ENCODE assay signal across 9 cellular contexts in the genomic region with DNA sequence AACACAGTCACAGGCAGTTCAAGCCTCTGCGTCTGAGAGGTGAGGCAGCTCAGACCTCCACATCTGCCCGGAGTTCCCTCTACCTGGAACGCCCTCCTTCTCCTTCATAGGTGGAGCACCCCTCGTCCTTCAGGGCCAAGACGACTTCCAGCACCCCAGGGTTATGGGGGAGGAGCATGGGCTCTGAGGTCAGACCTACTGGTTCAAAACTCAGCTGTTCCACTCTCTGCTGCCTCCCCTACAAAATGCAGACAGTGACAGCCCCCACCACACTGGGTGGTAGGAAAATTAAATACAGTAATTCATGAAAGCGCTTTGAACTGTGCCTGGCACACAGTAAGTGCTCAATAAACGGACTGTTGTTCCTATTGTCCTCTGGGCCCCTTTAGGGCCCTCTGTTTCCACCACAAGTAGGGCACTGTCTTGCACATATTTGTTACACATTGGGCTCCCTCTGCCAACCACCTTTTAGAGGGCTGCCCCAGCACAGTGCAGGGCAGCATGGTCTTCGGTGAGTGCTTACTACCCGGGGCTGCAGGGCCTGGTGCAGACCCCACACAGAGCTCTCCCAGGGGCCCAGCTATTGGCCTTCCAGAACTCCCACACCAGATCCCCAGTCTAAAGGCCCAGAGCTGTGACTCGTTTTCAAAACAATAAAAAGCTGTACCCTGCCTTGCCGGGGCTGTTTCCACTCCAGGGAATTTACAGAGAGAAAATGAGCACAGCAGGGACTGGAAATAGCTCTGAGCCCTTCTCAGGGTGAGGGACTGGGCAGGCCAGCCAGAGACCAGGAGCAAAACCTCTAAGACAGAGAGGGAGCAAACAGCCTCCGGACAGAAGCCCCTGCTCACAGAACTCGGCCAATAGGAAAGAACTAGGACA. TPM values are rescaled to one million over a fixed set of nuclear protein-coding genes. Genes with fewer than 3 reads are reported as not detected.
DNase-seq lines count a peak whose midpoint lies in the region; ATAC-seq lines count a peak whose summit lies in the region.
"Had no signal": no experiment of that assay in that cellular context is flagged by ENCODE, and none has a peak within 500 bp of the region (broad histone marks: within the 10 kb centered on the region; RNA-seq: fewer than 3 reads in every experiment).

No MANE protein-coding gene starts in this region.

- peak overlapping the region; percentile 64 for H3K4me3 Mint-ChIP-seq in T-helper 17 cell

- DNase-seq in EL (peak; percentile 32), T-helper 17 cell (no peak), foreskin melanocyte (peak; percentile 37), aorta (no peak), NCI-H2171 treated with DMSO at 0.1 percent for 48 hours (lab: John Stamatoyannopoulos, UW) (no peak)
- DNase-seq: NCI-H1105 had no signal

- H3K4me2 ChIP-seq in skeletal muscle satellite cell (ENCODE audit: low read length): peak overlapping the region; percentile 95

- H3K9ac ChIP-seq in skeletal muscle satellite cell (ENCODE audit: low read depth, low read length): peak overlapping the region; percentile 92

- H3K36me3 ChIP-seq in skeletal muscle satellite cell (ENCODE audit: insufficient read depth, low read length): peaks cover 16% of the 10 kb centered on the region
- H3K36me3 ChIP-seq in aorta (ENCODE audit: control insufficient read depth in 1 of 2, insufficient read depth in 2 of 2, low read length in 1 of 2): no peaks in the 10 kb centered on the region

- H3K4me1 ChIP-seq in skeletal muscle satellite cell (ENCODE audit: control insufficient read depth, insufficient read depth, low read length) (peaks cover 34% of the 10 kb centered on the region), aorta (ENCODE audit: control insufficient read depth in 1 of 2, insufficient read depth in 2 of 2, low read length in 2 of 2) (peaks cover 0 to 6% of the 10 kb centered on the region in 2 donors)

- no peaks in the 10 kb centered on the region for H3K36me3 Mint-ChIP-seq in T-helper 17 cell (ENCODE audit: low read depth)

- peak overlapping the region in 1 of 2 donors; percentile 72 for H3K27ac ChIP-seq in aorta (ENCODE audit: low read depth in 1 of 2, low read length in 2 of 2)

- 30 to 33% methylated on average over 13 of the region's 13 CpGs for WGBS in aorta, 2 donors

- peak overlapping the region; percentile 92 for H3K27ac Mint-ChIP-seq in T-helper 17 cell

- no peaks in the 10 kb centered on the region for H3K27me3 Mint-ChIP-seq in T-helper 17 cell

- H3K27me3 ChIP-seq in skeletal muscle satellite cell (ENCODE audit: control insufficient read depth, insufficient read depth, low read length): no peaks in the 10 kb centered on the region
- no peaks in the 10 kb centered on the region for H3K27me3 ChIP-seq in aorta (ENCODE audit: control insufficient read depth in 1 of 2, insufficient read depth in 2 of 2, low read length in 1 of 2)

- intact Hi-C loops in aorta (cut with DNase I): loop anchor here in 1 of 2 donors (5.0 kb wide), 1 partner anchor 47 kb away; a partner anchor contains a TSS

- peaks cover 55% of the 10 kb centered on the region for H3K4me1 Mint-ChIP-seq in T-helper 17 cell

- H3K9me3 ChIP-seq in T-helper 17 cell (ENCODE audit: control insufficient read depth, low read length, poor library complexity, severe bottlenecking) (no peaks in the 10 kb centered on the region), skeletal muscle satellite cell (replicated peaks; ENCODE audit: low read length) (no peaks in the 10 kb centered on the region), aorta (ENCODE audit: control insufficient read depth, low read length) (no peaks in the 10 kb centered on the region)

- H3K4me3 ChIP-seq in skeletal muscle satellite cell (ENCODE audit: low read length) (peak overlapping the region; percentile 98), aorta (ENCODE audit: low read length in 2 of 2) (no peak overlapping the region)

- ATAC-seq in T-helper 17 cell: no peak
- ATAC-seq in HG03432 (IDR thresholded peaks at IDR 0.05; ENCODE audit: unreplicated experiment): no peak
- no peak for ATAC-seq in aorta (ENCODE audit: low FRiP score)
- no peak for ATAC-seq in HG03108 (IDR thresholded peaks at IDR 0.05; ENCODE audit: unreplicated experiment)

RNA-seq across cellular contexts. Expression of a gene that starts 2.5 kb away (rescaled TPM):
- 10 to 100 TPM; 53.3 TPM for total RNA-seq in T-helper 17 cell
- 33.0 and 43.7 TPM in 2 replicates for total RNA-seq in skeletal muscle satellite cell (2012; rRNA removed)
- 10 to 100 TPM; 96.3 to 96.9 TPM for total RNA-seq in aorta
- 10 to 100 TPM; 17.2 to 46.8 TPM for polyA plus RNA-seq in aorta

RNA-seq across cellular contexts. Expression of a gene that starts 46.9 kb away (rescaled TPM):
- 100 to 1,000 TPM; 157 to 174 TPM for total RNA-seq in T-helper 17 cell
- 128 and 132 TPM in 2 replicates for total RNA-seq in skeletal muscle satellite cell (2012; rRNA removed)
- total RNA-seq in aorta: 100 to 1,000 TPM; 144 to 167 TPM
- 100 to 1,000 TPM in 1 of 2 donors, 10 to 100 TPM in 1; 37.4 to 160 TPM for polyA plus RNA-seq in aorta

Comparison
In these comparisons a context has a peak if more than half of its experiments do, and no peak if none do; other contexts are left out.
1. DNase-seq: peak in EL (single experiment) and foreskin melanocyte (single experiment); none in T-helper 17 cell (0 of 3), aorta (0 of 2) and NCI-H2171 treated with DMSO at 0.1 percent for 48 hours (single experiment).